8 cellular contexts compared by ENCODE assay signal in genomic region chrX:23782863-23783568, GRCh38. TPM values are rescaled to one million over a fixed set of nuclear protein-coding genes. Genes with fewer than 3 reads are reported as not detected.
DNase-seq lines count a peak whose midpoint lies in the region; ATAC-seq and TF ChIP-seq lines count a peak whose summit lies in the region.

TSS of gene SAT1 (plus strand) at chrX:23783173. CDS start at chrX:23783352, 179 bp downstream.

- H3K27ac ChIP-seq in naive thymus-derived CD4-positive, alpha-beta T cell (ENCODE audit: low read depth, low read length) = peak within 1 kb of the TSS; percentile 88

- peaks cover 13 to 17% of the 10 kb centered on the region in 2 donors for H3K4me1 ChIP-seq in naive thymus-derived CD4-positive, alpha-beta T cell (ENCODE audit: control insufficient read depth in 2 of 2, insufficient read depth in 2 of 2, low read length in 2 of 2)

- peak within 1 kb of the TSS; percentile 84 to 98 (median 95) for H3K4me3 Mint-ChIP-seq in naive thymus-derived CD4-positive, alpha-beta T cell

- peak; percentile 68 for TF ChIP-seq CTCF in LNCAP (IDR thresholded peaks at IDR 0.05)

- peaks cover 5 to 15% (median 5%) of the 10 kb centered on the region in 3 experiments for H3K36me3 ChIP-seq in naive thymus-derived CD4-positive, alpha-beta T cell (ENCODE audit: control insufficient read depth in 2 of 3, insufficient read depth in 3 of 3, low read length in 3 of 3)

- CTCF ChIA-PET in naive thymus-derived CD4-positive, alpha-beta T cell (lab: Charles Lee) = interaction anchor here (0.6 to 3.0 kb wide), 5 partner anchors 8 to 127 kb away, joined by 3 to 15 read pairs (median 3); no protein-coding TSS in a partner anchor

- no peaks in the 10 kb centered on the region for H3K27me3 ChIP-seq in naive thymus-derived CD4-positive, alpha-beta T cell (ENCODE audit: control insufficient read depth in 2 of 2, insufficient read depth in 2 of 2, low read length in 2 of 2)

- no peaks in the 10 kb centered on the region for H3K27me3 Mint-ChIP-seq in naive thymus-derived CD4-positive, alpha-beta T cell

- peak within 1 kb of the TSS; percentile 91 for H3K4me3 ChIP-seq in naive thymus-derived CD4-positive, alpha-beta T cell (ENCODE audit: low read length)

- peaks cover 14 to 41% (median 35%) of the 10 kb centered on the region in 7 donors for H3K4me1 Mint-ChIP-seq in naive thymus-derived CD4-positive, alpha-beta T cell

- H3K9me3 ChIP-seq in naive thymus-derived CD4-positive, alpha-beta T cell (ENCODE audit: control insufficient read depth in 2 of 3, low read length in 3 of 3) = no peaks in the 10 kb centered on the region

- ATAC-seq in naive thymus-derived CD4-positive, alpha-beta T cell = peak; percentile 89

- peak within 1 kb of the TSS; percentile 96 to 99 (median 97) for H3K27ac Mint-ChIP-seq in naive thymus-derived CD4-positive, alpha-beta T cell

- POLR2A ChIA-PET in naive thymus-derived CD4-positive, alpha-beta T cell (lab: Charles Lee) = interaction anchor here (0.7 to 3.2 kb wide), 17 partner anchors 9 to 366 kb away, joined by 3 to 24 read pairs (median 4); partner anchors contain the start of genes APOO, CXorf58, EIF2S3 and KLHL15

- peaks cover 6 to 24% (median 19%) of the 10 kb centered on the region in 5 donors for H3K36me3 Mint-ChIP-seq in naive thymus-derived CD4-positive, alpha-beta T cell

- H3K9me3 Mint-ChIP-seq in naive thymus-derived CD4-positive, alpha-beta T cell = peaks cover 0 to 3% (median 0%) of the 10 kb centered on the region in 11 donors

- intact Hi-C loops in naive thymus-derived CD4-positive, alpha-beta T cell (cut with micrococcal nuclease) = loop anchor here (1.0 to 10.0 kb wide), 17 partner anchors 27 to 1948 kb away; partner anchors contain the start of genes APOO (in 2 of the 2), EIF2S3 (in 2 of the 2), PRDX4 (in 2 of the 2) and ACOT9 (in 1 of the 2)

- peak; percentile 99 for DNase-seq in ELF-1 (ENCODE audit: low read depth, low spot score)
- DNase-seq in GOT3 (lab: John Stamatoyannopoulos, UW) = peak; percentile 82
- peak; percentile 98 for DNase-seq in RPMI8226
- peak; percentile 82 to 85 for DNase-seq in activated T-helper 1 cell treated with anti-CD3 and anti-CD28 coated beads, Interleukin-2, amount 50 U/mL, for 16 hours (ENCODE audit: low read depth in 1 of 2, low spot score in 1 of 2)
- peak; percentile 95 for DNase-seq in fibroblast of gingiva (ENCODE audit: low read depth)
- peak; percentile 84 to 94 (median 91) for DNase-seq in naive thymus-derived CD4-positive, alpha-beta T cell
- peak; percentile 80 to 93 (median 90) for DNase-seq in stimulated activated naive CD4-positive, alpha-beta T cell (lab: John Stamatoyannopoulos, UW)

RNA-seq across cellular contexts. Expression of gene SAT1, which starts in this region (rescaled TPM):
- total RNA-seq in naive thymus-derived CD4-positive, alpha-beta T cell = 1,000 to 10,000 TPM in 1 of 5 experiments, 100 to 1,000 TPM in 3, 10 to 100 TPM in 1; 68.4 to 1,059 (median 127) TPM
- polyA plus RNA-seq in naive thymus-derived CD4-positive, alpha-beta T cell = 10 to 100 TPM; 67.9 to 75.8 TPM

Comparison
In these comparisons a context has a peak if more than half of its experiments do, and no peak if none do; other contexts are left out.
1. Peak in every context shown above with its lines: DNase-seq, ATAC-seq, H3K4me3 ChIP-seq and H3K27ac ChIP-seq.